In genomic region chr10:124647421-124648130, GRCh38 we compare ENCODE assay signal across 8 cellular contexts.
A peak's percentile ranks its signal among the peaks of the same experiment; 100 is the strongest.
DNase-seq lines count a peak whose midpoint lies in the region; ATAC-seq and TF ChIP-seq lines count a peak whose summit lies in the region.

No MANE protein-coding gene starts in this region.

- peak; percentile 77 for ATAC-seq in GM21717 (IDR thresholded peaks at IDR 0.05; ENCODE audit: unreplicated experiment)
- peak; percentile 17 to 52 (median 42) for ATAC-seq in psoas muscle
- no peak for ATAC-seq in HG02642 (IDR thresholded peaks at IDR 0.05; ENCODE audit: poor library complexity, unreplicated experiment)

- peak; percentile 66 for DNase-seq in EH (ENCODE audit: low read depth)
- peak; percentile 31 for DNase-seq in NCI-H460 (ENCODE audit: extremely low read depth, low read depth)
- DNase-seq in activated T-cell treated with anti-CD3 and anti-CD28 coated beads for 4 hours: peak; percentile 41
- DNase-seq in fibroblast of mammary gland (ENCODE audit: low read depth): peak; percentile 52
- DNase-seq in psoas muscle: peak; percentile 59 to 75
- DNase-seq in putamen (ENCODE audit: low spot score): no peak

- H3K9me3 ChIP-seq in psoas muscle: no peaks in the 10 kb centered on the region

- 57 to 63% (median 57%) methylated on average over 9 of the region's 9 CpGs for WGBS in psoas muscle, 3 donors

- H3K36me3 ChIP-seq in psoas muscle (ENCODE audit: insufficient read depth in 1 of 2, low read depth in 1 of 2): no peaks in the 10 kb centered on the region

- peak; percentile 28 for TF ChIP-seq CTCF in fibroblast of mammary gland (conservative IDR thresholded peaks at IDR 0.05; ENCODE audit: control insufficient read depth, insufficient read depth, low read depth, low read length)
- TF ChIP-seq CTCF in psoas muscle (IDR thresholded peaks at IDR 0.05): no peak

- no peaks in the 10 kb centered on the region for H3K27me3 ChIP-seq in psoas muscle (ENCODE audit: insufficient read depth in 3 of 3, low read length in 2 of 3)

- H3K27ac ChIP-seq in psoas muscle: peak overlapping the region; percentile 84

- peaks cover 80% of the 10 kb centered on the region for H3K4me1 ChIP-seq in psoas muscle

- intact Hi-C loops in psoas muscle (cut with DNase I): loop anchor here in 1 of 2 donors (5.0 kb wide), 1 partner anchor 90 kb away; no protein-coding TSS in a partner anchor

- H3K4me3 ChIP-seq in fibroblast of mammary gland (ENCODE audit: control insufficient read depth, low read depth, low read length) (no peak overlapping the region), psoas muscle (no peak overlapping the region)
